In genomic region chr2:10291376-10291775, GRCh38 we compare ENCODE assay signal across 5 cellular contexts. TPM values are rescaled to one million over a fixed set of nuclear protein-coding genes. Genes with fewer than 3 reads are reported as not detected.
A peak's percentile ranks its signal among the peaks of the same experiment; 100 is the strongest.
DNase-seq lines count a peak whose midpoint lies in the region; FAIRE-seq lines count a peak whose summit lies in the region.
"Not testable (repeated sequence)": the region's sequence is repeated elsewhere in the genome, so short reads cannot be mapped to it uniquely, and the experiment has no call there.

No MANE protein-coding gene starts in this region.

- H3K4me3 ChIP-seq in small intestine (ENCODE audit: low read depth in 1 of 2, low read length in 2 of 2), result not testable (repeated sequence)

- not testable (repeated sequence) for H3K27ac ChIP-seq in small intestine (ENCODE audit: low read depth in 1 of 2, low read length in 1 of 2)

- 82 to 94% (median 92%) methylated on average over 11 to 20 of the region's 20 CpGs for WGBS in small intestine, 3 donors

- not testable (repeated sequence) for H3K36me3 ChIP-seq in small intestine (ENCODE audit: control insufficient read depth in 2 of 2, insufficient read depth in 2 of 2, low read length in 2 of 2)

- not testable (repeated sequence) for H3K9me3 ChIP-seq in small intestine (ENCODE audit: control insufficient read depth, low read depth)

- not testable (repeated sequence) for H3K4me1 ChIP-seq in small intestine (ENCODE audit: control insufficient read depth in 2 of 2, insufficient read depth in 1 of 2, low read depth in 1 of 2, low read length in 1 of 2)

- not testable (repeated sequence) for DNase-seq in frontal cortex (ENCODE audit: low spot score in 2 of 2); small intestine

- not testable (repeated sequence) for H3K27me3 ChIP-seq in small intestine (ENCODE audit: control insufficient read depth in 2 of 2, insufficient read depth in 2 of 2, low read length in 2 of 2)

- peak; percentile 71 for FAIRE-seq in G401.6 (lab: Jason Lieb, UNC)
- FAIRE-seq in TTC549 (lab: Jason Lieb, UNC), result peak; percentile 87
- FAIRE-seq in colon (lab: Jason Lieb, UNC), result peak; percentile 99
- FAIRE-seq in frontal cortex (lab: Jason Lieb, UNC), result peak; percentile 97
- FAIRE-seq in small intestine (lab: Jason Lieb, UNC), result peak; percentile 96

RNA-seq across cellular contexts. Expression of gene HPCAL1, which starts 11.3 kb away (rescaled TPM):
- 26.5 TPM for total RNA-seq in frontal cortex
- 100 to 1,000 TPM in 1 of 3 donors, 10 to 100 TPM in 2; 82.3 to 142 (median 98.4) TPM for polyA plus RNA-seq in small intestine
